In genomic region chr1:53061859-53062714, GRCh38 we compare ENCODE assay signal across 8 cellular contexts. TPM values are rescaled to one million over a fixed set of nuclear protein-coding genes. Genes with fewer than 3 reads are reported as not detected.
DNase-seq lines count a peak whose midpoint lies in the region; ATAC-seq and TF ChIP-seq lines count a peak whose summit lies in the region.

Gene PODN, plus strand, starts transcription at chr1:53062213. Its CDS starts 7,643 bp downstream, at chr1:53069856.

- no peak for ATAC-seq in CD4-positive, alpha-beta T cell (ENCODE audit: poor library complexity)
- ATAC-seq in HG02763 (IDR thresholded peaks at IDR 0.05; ENCODE audit: unreplicated experiment) (no peak), GM21423 (IDR thresholded peaks at IDR 0.05; ENCODE audit: unreplicated experiment) (no peak)

- TF ChIP-seq CTCF in CD4-positive, alpha-beta T cell (IDR thresholded peaks at IDR 0.05) = no peak
- no peak for TF ChIP-seq CTCF in Peyer's patch (IDR thresholded peaks at IDR 0.05)
- no peak for TF ChIP-seq CTCF in fibroblast of mammary gland (conservative IDR thresholded peaks at IDR 0.05; ENCODE audit: control insufficient read depth, insufficient read depth, low read depth, low read length)
- no peak for TF ChIP-seq CTCF in nephron (IDR thresholded peaks at IDR 0.05; ENCODE audit: unreplicated experiment in 3 of 3)
- TF ChIP-seq CTCF in Calu3 (IDR thresholded peaks at IDR 0.05; ENCODE audit: unreplicated experiment) = no peak

- no peak within 1 kb of the TSS for H3K27ac Mint-ChIP-seq in CD4-positive, alpha-beta T cell
- H3K27ac Mint-ChIP-seq in nephron = peak within 1 kb of the TSS; percentile 17 to 55 (median 23)
- H3K27ac Mint-ChIP-seq in Calu3 (ENCODE audit: unreplicated experiment) = no peak within 1 kb of the TSS

- no peaks in the 10 kb centered on the region for H3K9me3 ChIP-seq in CD4-positive, alpha-beta T cell (ENCODE audit: control insufficient read depth, low read length)
- no peaks in the 10 kb centered on the region for H3K9me3 ChIP-seq in Peyer's patch

- peaks cover 42% of the 10 kb centered on the region for H3K27me3 Mint-ChIP-seq in CD4-positive, alpha-beta T cell
- H3K27me3 Mint-ChIP-seq in nephron (ENCODE audit: low read depth) (peaks cover 54% of the 10 kb centered on the region), Calu3 (ENCODE audit: unreplicated experiment) (peaks cover 37% of the 10 kb centered on the region)

- no peaks in the 10 kb centered on the region for H3K36me3 ChIP-seq in Peyer's patch

- peaks cover 55% of the 10 kb centered on the region for H3K27me3 ChIP-seq in CD4-positive, alpha-beta T cell (ENCODE audit: control insufficient read depth, insufficient read depth, low read length)
- H3K27me3 ChIP-seq in Peyer's patch = peaks cover 0 to 14% of the 10 kb centered on the region in 2 donors

- CTCF ChIA-PET in CD4-positive, alpha-beta T cell (lab: Charles Lee) = no interaction called here
- CTCF ChIA-PET in Calu3 (lab: Charles Lee) = no interaction called here

- H3K36me3 Mint-ChIP-seq in CD4-positive, alpha-beta T cell (ENCODE audit: low read depth) = no peaks in the 10 kb centered on the region
- H3K36me3 Mint-ChIP-seq in nephron (ENCODE audit: low read depth) (no peaks in the 10 kb centered on the region), Calu3 (ENCODE audit: insufficient read depth, unreplicated experiment) (no peaks in the 10 kb centered on the region)

- intact Hi-C loops in CD4-positive, alpha-beta T cell (cut with DNase I, micrococcal nuclease) = no loop called here
- intact Hi-C loops in Calu3 (cut with micrococcal nuclease; ENCODE audit: unreplicated experiment) = no loop called here

- peaks cover 0 to 21% (median 5%) of the 10 kb centered on the region in 4 donors for H3K4me1 ChIP-seq in Peyer's patch

- no peak within 1 kb of the TSS for H3K27ac ChIP-seq in CD4-positive, alpha-beta T cell (ENCODE audit: low read depth, low read length)
- peak within 1 kb of the TSS; percentile 13 to 55 (median 31) for H3K27ac ChIP-seq in Peyer's patch

- BruUV-seq in Calu3 (replicated peaks; lab: Mats Ljungman, UMichigan) = no TSS peak

- H3K9me3 Mint-ChIP-seq in CD4-positive, alpha-beta T cell = no peaks in the 10 kb centered on the region
- H3K9me3 Mint-ChIP-seq in nephron = no peaks in the 10 kb centered on the region
- no peaks in the 10 kb centered on the region for H3K9me3 Mint-ChIP-seq in Calu3 (ENCODE audit: low read depth, unreplicated experiment)

- H3K4me3 Mint-ChIP-seq in CD4-positive, alpha-beta T cell = peak within 1 kb of the TSS; percentile 60
- H3K4me3 Mint-ChIP-seq in nephron = peak within 1 kb of the TSS; percentile 82 to 84 (median 84)
- no peak within 1 kb of the TSS for H3K4me3 Mint-ChIP-seq in Calu3 (ENCODE audit: low read depth, unreplicated experiment)

- peak within 1 kb of the TSS; percentile 29 to 70 (median 45) for H3K4me3 ChIP-seq in Peyer's patch
- H3K4me3 ChIP-seq in fibroblast of mammary gland (ENCODE audit: control insufficient read depth, low read depth, low read length) = peak within 1 kb of the TSS; percentile 44

- H3K4me1 Mint-ChIP-seq in CD4-positive, alpha-beta T cell (ENCODE audit: low read depth) = peaks cover 17% of the 10 kb centered on the region
- H3K4me1 Mint-ChIP-seq in nephron (peaks cover 35% of the 10 kb centered on the region), Calu3 (ENCODE audit: low read depth, unreplicated experiment) (no peaks in the 10 kb centered on the region)

- DNase-seq in CD4-positive, alpha-beta T cell = no peak
- DNase-seq in Peyer's patch = peak in 2 of 3 donors; percentile 46 to 49
- DNase-seq in fibroblast of mammary gland (ENCODE audit: low read depth) = no peak
- DNase-seq in Calu3 = no peak
- DNase-seq in NCI-H1436 (lab: John Stamatoyannopoulos, UW) = no peak

- POLR2A ChIA-PET in CD4-positive, alpha-beta T cell (lab: Charles Lee) = no interaction called here

- TF ChIP-seq POLR2A in Peyer's patch (IDR thresholded peaks at IDR 0.05) = no peak

RNA-seq across cellular contexts. Expression of gene PODN, which starts in this region (rescaled TPM):
- total RNA-seq in CD4-positive, alpha-beta T cell = not detected
- 10 to 100 TPM in 3 of 4 donors, 1 to 10 TPM in 1; 7.0 to 32.2 (median 17.0) TPM for total RNA-seq in Peyer's patch
- not detected in 2 replicates for total RNA-seq in Calu3 (2022)

Comparison
In these comparisons a context has a peak if more than half of its experiments do, and no peak if none do; other contexts are left out.
1. DNase-seq: peak in Peyer's patch (2 of 3); none in CD4-positive, alpha-beta T cell (0 of 10), fibroblast of mammary gland (single experiment), Calu3 (single experiment) and NCI-H1436 (single experiment).
2. H3K27ac Mint-ChIP-seq: peak in nephron (3 of 3); none in CD4-positive, alpha-beta T cell (single experiment) and Calu3 (single experiment).